8 cellular contexts compared by ENCODE assay signal in the genomic region with DNA sequence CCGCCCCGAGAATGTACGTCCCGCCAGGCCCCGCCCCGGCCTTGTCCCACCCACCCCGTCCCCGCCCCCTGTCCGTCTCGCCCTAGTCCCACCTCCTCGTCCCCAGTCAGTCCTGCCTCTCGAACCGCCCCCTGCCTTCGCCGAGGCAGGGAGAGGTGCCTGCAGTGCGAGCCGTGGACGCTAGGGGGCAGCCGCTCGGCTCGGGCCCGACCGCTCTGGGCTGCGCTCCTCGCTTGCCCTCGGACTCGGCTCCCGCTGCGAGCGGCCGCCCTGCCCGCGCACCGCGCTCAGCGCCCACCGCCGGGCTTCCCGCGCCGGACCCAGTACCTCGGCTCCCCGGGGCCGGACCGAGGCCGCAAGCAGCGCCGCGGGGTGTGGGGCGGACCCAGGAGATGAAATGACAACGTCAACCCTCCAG. TPM values are rescaled to one million over a fixed set of nuclear protein-coding genes. Genes with fewer than 3 reads are reported as not detected.
DNase-seq lines count a peak whose midpoint lies in the region; ATAC-seq and TF ChIP-seq lines count a peak whose summit lies in the region.

TSS of gene VPS4A (plus strand) at position 236 of the 418 bp plus-strand sequence. CDS start at position 398, 162 bp downstream.

- CTCF ChIA-PET in PC-3 (lab: Charles Lee), result no interaction called here

- peak; percentile 58 for TF ChIP-seq CTCF in PC-3 (conservative IDR thresholded peaks at IDR 0.05; ENCODE audit: low read depth, low read length)

- no peaks in the 10 kb centered on the region for H3K27me3 ChIP-seq in PC-3 (ENCODE audit: low read length)
- no peaks in the 10 kb centered on the region for H3K27me3 ChIP-seq in muscle layer of colon (ENCODE audit: control insufficient read depth in 1 of 2, insufficient read depth in 2 of 2, low read length in 2 of 2)

- no peaks in the 10 kb centered on the region for H3K9me2 ChIP-seq in PC-3 (replicated peaks; ENCODE audit: low read length)

- POLR2A ChIA-PET in PC-3 (lab: Charles Lee; ENCODE audit: unreplicated experiment), result no interaction called here

- H3K36me3 ChIP-seq in PC-3 (ENCODE audit: low read depth, low read length) (0 out of 2 replicates have a peak, but pooled peaks cover 2% of the 10 kb centered on the region), muscle layer of colon (ENCODE audit: insufficient read depth, low read length) (peaks cover 20% of the 10 kb centered on the region)

- ATAC-seq in GM21619 (IDR thresholded peaks at IDR 0.05; ENCODE audit: unreplicated experiment) (peak; percentile 89), PC-3 (peak; percentile 95)

- peak; percentile 77 for TF ChIP-seq POLR2A in erythroblast (IDR thresholded peaks at IDR 0.05; ENCODE audit: low read length)

- intact Hi-C loops in PC-3 (cut with micrococcal nuclease), result loop anchor here (1.0 kb wide), 1 partner anchor 28 kb away; the partner anchor contains the start of genes COG8 and NIP7

- H3K4me1 ChIP-seq in PC-3 (ENCODE audit: insufficient read depth, low read length) (no peaks in the 10 kb centered on the region), muscle layer of colon (ENCODE audit: insufficient read depth, low read length) (peaks cover 6% of the 10 kb centered on the region)

- H3K79me2 ChIP-seq in PC-3 (ENCODE audit: low read length), result peaks cover 32% of the 10 kb centered on the region

- H3K9me3 ChIP-seq in PC-3 (ENCODE audit: low read length) (no peaks in the 10 kb centered on the region), muscle layer of colon (ENCODE audit: low read length) (no peaks in the 10 kb centered on the region)

- H3K4me2 ChIP-seq in PC-3 (ENCODE audit: low read length), result peak within 1 kb of the TSS; percentile 86

- H2AFZ ChIP-seq in PC-3 (ENCODE audit: low read length), result peak within 1 kb of the TSS; percentile 68

- H3K27ac ChIP-seq in PC-3 (ENCODE audit: low read length), result peak within 1 kb of the TSS; percentile 20
- H3K27ac ChIP-seq in muscle layer of colon (ENCODE audit: low read depth, low read length), result peak within 1 kb of the TSS; percentile 86

- DNase-seq in DMS53 treated with DMSO at 0.1 percent for 48 hours (lab: John Stamatoyannopoulos, UW; ENCODE audit: unreplicated experiment), result peak; percentile 72
- DNase-seq in Jurkat, Clone E6-1 (ENCODE audit: low read depth, low spot score), result peak; percentile 91
- DNase-seq in PC-3, result peak; percentile 92
- peak; percentile 99 for DNase-seq in activated T-cell treated with anti-CD3 and anti-CD28 coated beads, Interleukin-2, amount 50 U/mL, for 1 hour
- peak; percentile 97 to 99 for DNase-seq in erythroblast (lab: John Stamatoyannopoulos, UW)
- DNase-seq in stimulated activated CD8-positive, alpha-beta memory T cell treated with anti-CD3 and anti-CD28 coated beads, Interleukin-7, amount 100 ng/mL, for 24 hours (ENCODE audit: low read depth), result peak; percentile 96

- no TSS peak for BruUV-seq in PC-3 (replicated peaks; lab: Mats Ljungman, UMichigan)

- peak within 1 kb of the TSS; percentile 87 for H3K9ac ChIP-seq in PC-3 (ENCODE audit: low read length)
- H3K9ac ChIP-seq in muscle layer of colon (ENCODE audit: low read length), result peak within 1 kb of the TSS; percentile 62

- H3F3A ChIP-seq in PC-3 (ENCODE audit: low read length, unreplicated experiment), result no peaks in the 10 kb centered on the region

- peak within 1 kb of the TSS; percentile 81 for H3K4me3 ChIP-seq in Jurkat, Clone E6-1 (ENCODE audit: low read length)
- H3K4me3 ChIP-seq in PC-3 (ENCODE audit: low read length) (peak within 1 kb of the TSS; percentile 95), muscle layer of colon (ENCODE audit: low read depth in 1 of 2, low read length in 2 of 2) (peak within 1 kb of the TSS; percentile 59 to 98)

- H4K20me1 ChIP-seq in PC-3 (ENCODE audit: low read length), result no peaks in the 10 kb centered on the region

RNA-seq across cellular contexts. Expression of gene VPS4A, which starts in this region (rescaled TPM):
- polyA plus RNA-seq in Jurkat, Clone E6-1 (2012; ENCODE audit: insufficient read depth, insufficient read length), result 37.3 TPM
- 27.3 and 28.1 TPM in 2 replicates for total RNA-seq in PC-3 (2014; rRNA removed)

Comparison
In these comparisons a context has a peak if more than half of its experiments do, and no peak if none do; other contexts are left out.
1. Peak in every context shown above with its lines: DNase-seq, ATAC-seq, H3K4me3 ChIP-seq and H3K27ac ChIP-seq.